In genomic region chr12:120534203-120534702, GRCh38 we compare ENCODE assay signal across 8 cellular contexts. TPM values are rescaled to one million over a fixed set of nuclear protein-coding genes. Genes with fewer than 3 reads are reported as not detected.
DNase-seq lines count a peak whose midpoint lies in the region; TF ChIP-seq lines count a peak whose summit lies in the region.

RNF10 (plus strand) TSS chr12:120534356; CDS start chr12:120534812, 456 bp downstream.

- H3K27ac Mint-ChIP-seq in activated naive CD8-positive, alpha-beta T cell treated with anti-CD3 and anti-CD28 coated beads for 36 hours, result peak within 1 kb of the TSS; percentile 96
- peak within 1 kb of the TSS; percentile 82 for H3K27ac Mint-ChIP-seq in glutamatergic neuron (ENCODE audit: unreplicated experiment)

- peaks cover 50% of the 10 kb centered on the region for H3K79me2 ChIP-seq in SU-DHL-6 (ENCODE audit: insufficient read depth, low read length)

- H3K36me3 Mint-ChIP-seq in activated naive CD8-positive, alpha-beta T cell treated with anti-CD3 and anti-CD28 coated beads for 36 hours, result peaks cover 30% of the 10 kb centered on the region
- no peaks in the 10 kb centered on the region for H3K36me3 Mint-ChIP-seq in glutamatergic neuron (ENCODE audit: unreplicated experiment)

- H3K36me3 ChIP-seq in SU-DHL-6 (ENCODE audit: low read length) (no peaks in the 10 kb centered on the region), testis (ENCODE audit: low read depth, missing control alignments) (no peaks in the 10 kb centered on the region)

- H3K9me3 ChIP-seq in SU-DHL-6 (ENCODE audit: insufficient read depth, low read length) (no peaks in the 10 kb centered on the region), testis (no peaks in the 10 kb centered on the region)

- WGBS in testis, 2 donors, result 0 to 1% methylated on average over 24 to 31 of the region's 43 CpGs

- peak; percentile 57 for DNase-seq in GDM1 (lab: John Stamatoyannopoulos, UW)
- DNase-seq in HFF-Myc (ENCODE audit: extremely low read depth, low read depth), result peak; percentile 80
- peak; percentile 86 for DNase-seq in NCI-H1092 treated with DMSO at 0.1 percent for 48 hours (lab: John Stamatoyannopoulos, UW)
- peak; percentile 72 for DNase-seq in activated naive CD8-positive, alpha-beta T cell treated with anti-CD3 and anti-CD28 coated beads for 36 hours
- DNase-seq in glutamatergic neuron, result peak; percentile 69
- peak; percentile 61 for DNase-seq in occipital lobe (lab: John Stamatoyannopoulos, UW)
- peak; percentile 90 for DNase-seq in testis

- intact Hi-C loops in testis (cut with DNase I; ENCODE audit: low total_unique reads), result no loop called here

- no peaks in the 10 kb centered on the region for H3K9me3 Mint-ChIP-seq in activated naive CD8-positive, alpha-beta T cell treated with anti-CD3 and anti-CD28 coated beads for 36 hours
- peaks cover 6% of the 10 kb centered on the region for H3K9me3 Mint-ChIP-seq in glutamatergic neuron (ENCODE audit: unreplicated experiment)

- H3K27ac ChIP-seq in SU-DHL-6 (ENCODE audit: low read depth, low read length) (peak within 1 kb of the TSS; percentile 70), testis (peak within 1 kb of the TSS; percentile 94 to 95)

- H3K4me3 Mint-ChIP-seq in activated naive CD8-positive, alpha-beta T cell treated with anti-CD3 and anti-CD28 coated beads for 36 hours, result peak within 1 kb of the TSS; percentile 91
- H3K4me3 Mint-ChIP-seq in glutamatergic neuron (ENCODE audit: unreplicated experiment), result peak within 1 kb of the TSS; percentile 93

- H3K4me1 ChIP-seq in testis, result peaks cover 39% of the 10 kb centered on the region

- H3K4me1 Mint-ChIP-seq in activated naive CD8-positive, alpha-beta T cell treated with anti-CD3 and anti-CD28 coated beads for 36 hours, result peaks cover 42% of the 10 kb centered on the region
- peaks cover 30% of the 10 kb centered on the region for H3K4me1 Mint-ChIP-seq in glutamatergic neuron (ENCODE audit: low read depth, unreplicated experiment)

- H3K27me3 Mint-ChIP-seq in activated naive CD8-positive, alpha-beta T cell treated with anti-CD3 and anti-CD28 coated beads for 36 hours, result no peaks in the 10 kb centered on the region
- peaks cover 7% of the 10 kb centered on the region for H3K27me3 Mint-ChIP-seq in glutamatergic neuron (ENCODE audit: unreplicated experiment)

- TF ChIP-seq POLR2A in testis (IDR thresholded peaks at IDR 0.05), result peak; percentile 93

- H3K4me2 ChIP-seq in SU-DHL-6 (ENCODE audit: low read depth, low read length, poor library complexity, severe bottlenecking), result peak within 1 kb of the TSS; percentile 87

- H3K9me2 ChIP-seq in SU-DHL-6 (replicated peaks; ENCODE audit: insufficient read depth, low read length), result no peaks in the 10 kb centered on the region

- H2AFZ ChIP-seq in SU-DHL-6 (ENCODE audit: low read depth, low read length, severe bottlenecking), result peak within 1 kb of the TSS; percentile 94

- H3K4me3 ChIP-seq in HFF-Myc (replicated peaks; ENCODE audit: low read depth, low read length), result peak within 1 kb of the TSS; percentile 84
- H3K4me3 ChIP-seq in SU-DHL-6 (ENCODE audit: insufficient read depth, low read length, poor library complexity, severe bottlenecking), result peak within 1 kb of the TSS; percentile 79
- H3K4me3 ChIP-seq in testis, result peak within 1 kb of the TSS; percentile 99 to 100

- no peaks in the 10 kb centered on the region for H3K27me3 ChIP-seq in SU-DHL-6 (ENCODE audit: low read length)
- H3K27me3 ChIP-seq in testis, result no peaks in the 10 kb centered on the region

- H3K9ac ChIP-seq in SU-DHL-6 (ENCODE audit: low read length), result peak within 1 kb of the TSS; percentile 91

- TF ChIP-seq CTCF in HFF-Myc (IDR thresholded peaks at IDR 0.05; ENCODE audit: low read depth, low read length, missing control alignments) (no peak), SU-DHL-6 (IDR thresholded peaks at IDR 0.05; ENCODE audit: insufficient read depth, low read length, poor library complexity, severe bottlenecking) (no peak), glutamatergic neuron (IDR thresholded peaks at IDR 0.05; ENCODE audit: partially characterized antibody, unreplicated experiment) (no peak), testis (IDR thresholded peaks at IDR 0.05) (no peak)

- peaks cover 5% of the 10 kb centered on the region; the same call in 1 of the 2 replicates for H4K20me1 ChIP-seq in SU-DHL-6 (ENCODE audit: low read depth, low read length)

- H3F3A ChIP-seq in SU-DHL-6 (ENCODE audit: insufficient read depth), result peaks cover 19% of the 10 kb centered on the region; the same call in 1 of the 2 replicates

RNA-seq across cellular contexts. Expression of gene RNF10, which starts in this region (rescaled TPM):
- total RNA-seq in activated naive CD8-positive, alpha-beta T cell treated with anti-CD3 and anti-CD28 coated beads for 36 hours, result 100 to 1,000 TPM; 142 to 164 TPM
- total RNA-seq in glutamatergic neuron (ENCODE audit: unreplicated experiment), result 188 TPM
- 77.7 TPM for total RNA-seq in occipital lobe
- total RNA-seq in testis, result 100 to 1,000 TPM; 307 to 370 TPM
- polyA plus RNA-seq in testis (ENCODE audit: insufficient read depth, low read depth, low replicate concordance), result 340 TPM

Comparison
In these comparisons a context has a peak if more than half of its experiments do, and no peak if none do; other contexts are left out.
1. Peak in every context shown above with its lines: DNase-seq, H3K4me3 ChIP-seq and H3K27ac ChIP-seq.